17 cellular contexts compared by ENCODE assay signal in the genomic region with DNA sequence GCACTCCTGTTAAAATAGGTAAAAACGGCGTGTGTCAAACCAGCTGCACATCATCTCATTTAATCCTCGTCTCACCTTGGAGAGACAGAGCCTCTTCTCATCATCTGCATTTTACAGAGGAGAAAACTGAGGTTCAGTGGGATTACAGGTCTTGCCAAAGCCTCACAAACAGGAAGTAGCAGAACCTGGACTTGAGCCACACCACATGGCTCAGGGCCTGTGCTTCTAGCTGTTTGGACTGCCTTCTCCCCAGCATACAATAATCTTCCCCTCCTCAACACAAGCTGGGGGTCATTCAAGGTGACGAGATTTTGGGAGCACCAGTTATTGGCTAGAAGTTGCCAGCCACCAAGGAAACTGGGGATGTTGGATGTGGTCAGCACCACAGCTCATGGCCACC.
DNase-seq lines count a peak whose midpoint lies in the region; ATAC-seq and TF ChIP-seq lines count a peak whose summit lies in the region.
"Had no signal": no experiment of that assay in that cellular context is flagged by ENCODE, and none has a peak within 500 bp of the region (broad histone marks: within the 10 kb centered on the region; RNA-seq: fewer than 3 reads in every experiment).

No MANE protein-coding gene starts in this region.

- DNase-seq in NCI-H1092 treated with DMSO at 0.1 percent for 48 hours (lab: John Stamatoyannopoulos, UW), result peak; percentile 51
- no peak for DNase-seq in NCI-H1092 (lab: John Stamatoyannopoulos, UW)
- peak; percentile 25 to 55 for DNase-seq in NCI-H446 (lab: John Stamatoyannopoulos, UW)
- peak; percentile 1 for DNase-seq in choroid plexus epithelial cell (ENCODE audit: low read depth)
- peak; percentile 20 for DNase-seq in posterior vena cava (ENCODE audit: low spot score)
- DNase-seq in SW480 (ENCODE audit: low spot score), result no peak
- DNase-seq in SW 1271 (lab: John Stamatoyannopoulos, UW), result no peak
- DNase-seq: C1 segment of cervical spinal cord; EL; MM.1S; NCI-H1436; NCI-H2081 treated with DMSO at 0.1 percent for 48 hours; NCI-H2227 treated with DMSO at 0.1 percent for 48 hours; NCI-H526; NK-92 treated with Interleukin-12 subunit alpha and Interleukin-12 subunit beta, amount 100 ng/mL, for 24 hours; SIG-M5 had no signal

- ATAC-seq in HG03095 (IDR thresholded peaks at IDR 0.05; ENCODE audit: unreplicated experiment), result no peak

- intact Hi-C loops in posterior vena cava (cut with DNase I), result no loop called here

- no peak for TF ChIP-seq CTCF in choroid plexus epithelial cell (conservative IDR thresholded peaks at IDR 0.05; ENCODE audit: low read depth, low read length)

- no peak overlapping the region for H3K4me3 ChIP-seq in choroid plexus epithelial cell (ENCODE audit: low read depth, low read length)

Comparison
In these comparisons a context has a peak if more than half of its experiments do, and no peak if none do; other contexts are left out.
1. DNase-seq: peak in NCI-H1092 treated with DMSO at 0.1 percent for 48 hours (single experiment), NCI-H446 (2 of 2), choroid plexus epithelial cell (single experiment) and posterior vena cava (single experiment); none in NCI-H1092 (single experiment), SW480 (single experiment) and SW 1271 (0 of 2).